8 cellular contexts compared by ENCODE assay signal in genomic region chrX:49163555-49164419, GRCh38. TPM values are rescaled to one million over a fixed set of nuclear protein-coding genes. Genes with fewer than 3 reads are reported as not detected.
DNase-seq lines count a peak whose midpoint lies in the region; ATAC-seq and TF ChIP-seq lines count a peak whose summit lies in the region.

No MANE protein-coding gene starts in this region.

- DNase-seq in Caco-2 (peak; percentile 88 to 89), Peyer's patch (peak; percentile 75 to 93 (median 88)), fibroblast of mammary gland (ENCODE audit: low read depth) (peak; percentile 76)
- DNase-seq in Jurkat, Clone E6-1 (ENCODE audit: low read depth, low spot score) = peak; percentile 57
- peak; percentile 68 to 88 (median 78) for DNase-seq in naive thymus-derived CD8-positive, alpha-beta T cell
- peak; percentile 83 for DNase-seq in stimulated activated naive CD8-positive, alpha-beta T cell treated with anti-CD3 and anti-CD28 coated beads, Interleukin-15, Interleukin-2, amounts not matched to agents 100 U/mL and 50 U/mL, for 24 hours

- CTCF ChIA-PET in Caco-2 (lab: Charles Lee) = interaction anchor here (0.9 to 1.1 kb wide), 2 partner anchors 27 to 84 kb away, joined by 3 read pairs; partner anchors contain the start of gene WDR45

- ATAC-seq in GM21515 (IDR thresholded peaks at IDR 0.05; ENCODE audit: unreplicated experiment) = peak; percentile 62
- ATAC-seq in activated T-helper 17 cell treated with anti-CD3 and anti-CD28 coated beads, Interleukin-2, amount 50 U/mL, for 72 hours (replicated peaks) = peak; percentile 61
- ATAC-seq in naive thymus-derived CD8-positive, alpha-beta T cell = peak; percentile 63 to 66
- ATAC-seq in stimulated activated naive CD8-positive, alpha-beta T cell treated with anti-CD3 and anti-CD28 coated beads, Interleukin-15, Interleukin-2, amounts not matched to agents 100 U/mL and 50 U/mL, for 24 hours = peak; percentile 60

- H3K36me3 ChIP-seq in Caco-2 (ENCODE audit: control insufficient read depth, insufficient read depth, low read length) = no peaks in the 10 kb centered on the region
- no peaks in the 10 kb centered on the region for H3K36me3 ChIP-seq in Peyer's patch

- intact Hi-C loops in Caco-2 (cut with micrococcal nuclease; ENCODE audit: unreplicated experiment) = loop anchor here (1.0 kb wide), 2 partner anchors 40 to 120 kb away; partner anchors contain the start of genes GPKOW and TFE3

- POLR2A ChIA-PET in Caco-2 (lab: Charles Lee) = no interaction called here
- POLR2A ChIA-PET in naive thymus-derived CD8-positive, alpha-beta T cell (lab: Charles Lee) = interaction anchor here (0.9 to 1.5 kb wide), 6 partner anchors 8 to 107 kb away, joined by 3 to 4 read pairs (median 3); partner anchors contain the start of genes GPKOW and WDR45

- H3K4me3 ChIP-seq in Caco-2 (ENCODE audit: low read depth, low read length) (peak overlapping the region; percentile 41), Peyer's patch (peak overlapping the region; percentile 33 to 57 (median 42)), fibroblast of mammary gland (ENCODE audit: control insufficient read depth, low read depth, low read length) (peak overlapping the region; percentile 37)
- H3K4me3 ChIP-seq in Jurkat, Clone E6-1 (ENCODE audit: low read length) = peak overlapping the region; percentile 49

- peak; percentile 25 to 53 for TF ChIP-seq CTCF in Caco-2 (IDR thresholded peaks at IDR 0.05; ENCODE audit: insufficient read depth in 1 of 2, low read depth in 1 of 2, low read length in 1 of 2, severe bottlenecking in 1 of 2, unreplicated experiment in 1 of 2)
- TF ChIP-seq CTCF in Peyer's patch (IDR thresholded peaks at IDR 0.05) = peak; percentile 70 to 94 (median 86)
- no peak for TF ChIP-seq CTCF in fibroblast of mammary gland (conservative IDR thresholded peaks at IDR 0.05; ENCODE audit: control insufficient read depth, insufficient read depth, low read depth, low read length)

- no TSS peak for BruUV-seq in Caco-2 (replicated peaks; lab: Mats Ljungman, UMichigan)

- peak overlapping the region; percentile 79 to 98 (median 92) for H3K27ac ChIP-seq in Peyer's patch

- peak overlapping the region; percentile 89 for H3K27ac Mint-ChIP-seq in Caco-2 (ENCODE audit: unreplicated experiment)
- peak overlapping the region; percentile 92 for H3K27ac Mint-ChIP-seq in activated T-helper 17 cell treated with anti-CD3 and anti-CD28 coated beads, Interleukin-2, amount 50 U/mL, for 72 hours
- H3K27ac Mint-ChIP-seq in naive thymus-derived CD8-positive, alpha-beta T cell = peak overlapping the region; percentile 80 to 94 (median 92)

- H3K36me3 Mint-ChIP-seq in Caco-2 (ENCODE audit: insufficient read depth, unreplicated experiment) = peaks cover 9% of the 10 kb centered on the region
- H3K36me3 Mint-ChIP-seq in activated T-helper 17 cell treated with anti-CD3 and anti-CD28 coated beads, Interleukin-2, amount 50 U/mL, for 72 hours (ENCODE audit: low read depth) = no peaks in the 10 kb centered on the region
- H3K36me3 Mint-ChIP-seq in naive thymus-derived CD8-positive, alpha-beta T cell = no peaks in the 10 kb centered on the region

- H3K9me3 Mint-ChIP-seq in Caco-2 (ENCODE audit: unreplicated experiment) = no peaks in the 10 kb centered on the region
- no peaks in the 10 kb centered on the region for H3K9me3 Mint-ChIP-seq in activated T-helper 17 cell treated with anti-CD3 and anti-CD28 coated beads, Interleukin-2, amount 50 U/mL, for 72 hours
- H3K9me3 Mint-ChIP-seq in naive thymus-derived CD8-positive, alpha-beta T cell = no peaks in the 10 kb centered on the region

- peak in 1 of 2 donors; percentile 67 for TF ChIP-seq POLR2A in Peyer's patch (IDR thresholded peaks at IDR 0.05)

- H3K4me1 ChIP-seq in Caco-2 (no peaks in the 10 kb centered on the region), Peyer's patch (peaks cover 0 to 14% (median 0%) of the 10 kb centered on the region in 4 donors)

- peak overlapping the region; percentile 73 for H3K4me3 Mint-ChIP-seq in Caco-2 (ENCODE audit: unreplicated experiment)
- H3K4me3 Mint-ChIP-seq in activated T-helper 17 cell treated with anti-CD3 and anti-CD28 coated beads, Interleukin-2, amount 50 U/mL, for 72 hours = peak overlapping the region; percentile 94
- H3K4me3 Mint-ChIP-seq in naive thymus-derived CD8-positive, alpha-beta T cell = peak overlapping the region; percentile 77 to 86 (median 80)

- H3K4me1 Mint-ChIP-seq in Caco-2 (ENCODE audit: low read depth, unreplicated experiment) = peaks cover 7% of the 10 kb centered on the region
- H3K4me1 Mint-ChIP-seq in activated T-helper 17 cell treated with anti-CD3 and anti-CD28 coated beads, Interleukin-2, amount 50 U/mL, for 72 hours = peaks cover 7% of the 10 kb centered on the region
- H3K4me1 Mint-ChIP-seq in naive thymus-derived CD8-positive, alpha-beta T cell = peaks cover 15 to 36% (median 27%) of the 10 kb centered on the region in 4 donors

- H3K9me3 ChIP-seq in Caco-2 = no peaks in the 10 kb centered on the region
- no peaks in the 10 kb centered on the region for H3K9me3 ChIP-seq in Peyer's patch

- H3K27me3 ChIP-seq in Caco-2 (replicated peaks; ENCODE audit: control insufficient read depth, insufficient read depth, low read length) (no peaks in the 10 kb centered on the region), Peyer's patch (no peaks in the 10 kb centered on the region)

- no peaks in the 10 kb centered on the region for H3K27me3 Mint-ChIP-seq in Caco-2 (ENCODE audit: insufficient read depth, unreplicated experiment)
- H3K27me3 Mint-ChIP-seq in activated T-helper 17 cell treated with anti-CD3 and anti-CD28 coated beads, Interleukin-2, amount 50 U/mL, for 72 hours = no peaks in the 10 kb centered on the region
- H3K27me3 Mint-ChIP-seq in naive thymus-derived CD8-positive, alpha-beta T cell = no peaks in the 10 kb centered on the region

RNA-seq across cellular contexts. Expression of gene MAGIX, which starts 1.2 kb away (rescaled TPM):
- total RNA-seq in Caco-2 (2022) = 1.5 and 2.1 TPM in 2 replicates
- 1.6 TPM for polyA plus RNA-seq in Jurkat, Clone E6-1 (2012; ENCODE audit: insufficient read depth, insufficient read length)
- 10 to 100 TPM in 2 of 4 donors, 1 to 10 TPM in 1, not detected in 1; 5.8 to 14.4 (median 11.6) TPM for total RNA-seq in Peyer's patch
- 1 to 10 TPM; 1.5 to 3.7 TPM for total RNA-seq in activated T-helper 17 cell treated with anti-CD3 and anti-CD28 coated beads, Interleukin-2, amount 50 U/mL, for 72 hours
- 1 to 10 TPM in 1 of 2 experiments, under 1 TPM in 1; 0.96 to 1.2 TPM for total RNA-seq in naive thymus-derived CD8-positive, alpha-beta T cell
- polyA plus RNA-seq in naive thymus-derived CD8-positive, alpha-beta T cell = under 1 TPM; 0.52 to 0.77 (median 0.71) TPM

RNA-seq across cellular contexts. Expression of gene PLP2, which starts 7.9 kb away (rescaled TPM):
- total RNA-seq in Caco-2 (2022) (54.2 and 73.9 TPM in 2 replicates), Peyer's patch (10 to 100 TPM; 16.1 to 36.6 (median 30.8) TPM)
- 83.7 TPM for polyA plus RNA-seq in Jurkat, Clone E6-1 (2012; ENCODE audit: insufficient read depth, insufficient read length)
- total RNA-seq in activated T-helper 17 cell treated with anti-CD3 and anti-CD28 coated beads, Interleukin-2, amount 50 U/mL, for 72 hours = 100 to 1,000 TPM; 228 to 233 TPM
- 1 to 10 TPM; 6.4 to 6.7 TPM for total RNA-seq in naive thymus-derived CD8-positive, alpha-beta T cell
- 100 to 1,000 TPM; 117 to 141 (median 119) TPM for polyA plus RNA-seq in naive thymus-derived CD8-positive, alpha-beta T cell

RNA-seq across cellular contexts. Expression of gene PRICKLE3, which starts 22.4 kb away (rescaled TPM):
- total RNA-seq in Caco-2 (2022) (8.4 and 10.9 TPM in 2 replicates), Peyer's patch (10 to 100 TPM; 22.5 to 47.0 (median 26.8) TPM)
- polyA plus RNA-seq in Jurkat, Clone E6-1 (2012; ENCODE audit: insufficient read depth, insufficient read length) = 8.5 TPM
- 10 to 100 TPM; 19.8 to 45.3 TPM for total RNA-seq in activated T-helper 17 cell treated with anti-CD3 and anti-CD28 coated beads, Interleukin-2, amount 50 U/mL, for 72 hours
- 10 to 100 TPM in 1 of 2 experiments, 1 to 10 TPM in 1; 8.5 to 10.1 TPM for total RNA-seq in naive thymus-derived CD8-positive, alpha-beta T cell
- polyA plus RNA-seq in naive thymus-derived CD8-positive, alpha-beta T cell = 1 to 10 TPM; 1.3 to 2.9 (median 2.0) TPM

RNA-seq across cellular contexts. Expression of gene SYP, which starts 36.2 kb away (rescaled TPM):
- total RNA-seq in Caco-2 (2022) (18.3 and 23.3 TPM in 2 replicates), Peyer's patch (10 to 100 TPM in 1 of 4 donors, 1 to 10 TPM in 2, not detected in 1; 5.5 to 11.0 (median 6.7) TPM)
- 2.4 TPM for polyA plus RNA-seq in Jurkat, Clone E6-1 (2012; ENCODE audit: insufficient read depth, insufficient read length)
- 10 to 100 TPM; 16.6 to 53.4 TPM for total RNA-seq in activated T-helper 17 cell treated with anti-CD3 and anti-CD28 coated beads, Interleukin-2, amount 50 U/mL, for 72 hours
- total RNA-seq in naive thymus-derived CD8-positive, alpha-beta T cell = under 1 TPM; 0.34 to 0.58 TPM
- under 1 TPM; 0.27 to 0.41 (median 0.40) TPM for polyA plus RNA-seq in naive thymus-derived CD8-positive, alpha-beta T cell

RNA-seq across cellular contexts. Expression of gene GPKOW, which starts 40.3 kb away (rescaled TPM):
- 25.4 and 25.6 TPM in 2 replicates for total RNA-seq in Caco-2 (2022)
- polyA plus RNA-seq in Jurkat, Clone E6-1 (2012; ENCODE audit: insufficient read depth, insufficient read length) = 51.9 TPM
- total RNA-seq in Peyer's patch = 10 to 100 TPM; 24.0 to 26.8 (median 25.7) TPM
- 10 to 100 TPM; 17.3 to 18.1 TPM for total RNA-seq in activated T-helper 17 cell treated with anti-CD3 and anti-CD28 coated beads, Interleukin-2, amount 50 U/mL, for 72 hours
- total RNA-seq in naive thymus-derived CD8-positive, alpha-beta T cell = 10 to 100 TPM; 18.2 to 18.6 TPM
- 10 to 100 TPM; 17.7 to 31.1 (median 27.9) TPM for polyA plus RNA-seq in naive thymus-derived CD8-positive, alpha-beta T cell

Comparison
In these comparisons a context has a peak if more than half of its experiments do, and no peak if none do; other contexts are left out.
1. Peak in every context shown above with its lines: DNase-seq, ATAC-seq, H3K4me3 ChIP-seq and H3K27ac ChIP-seq.